Comparison of ENCODE assay signal across 3 cellular contexts in genomic region chr1:118618618-118619340, GRCh38.
TF ChIP-seq lines count a peak whose summit lies in the region.

No MANE protein-coding gene starts in this region.

TF ChIP-seq in H1, 55 proteins besides CTCF, POLR2A, EP300 and RAD21:
- TF ChIP-seq CTBP2 (IDR thresholded peaks at IDR 0.05; ENCODE audit: borderline replicate concordance, insufficient read depth, insufficient read length, low read length) = no peak
- no peak for TF ChIP-seq FOSL1 (IDR thresholded peaks at IDR 0.05; ENCODE audit: insufficient read depth, low read depth, low read length)
- no peak for TF ChIP-seq SUZ12 (IDR thresholded peaks at IDR 0.05; ENCODE audit: low read length)
- no peak for TF ChIP-seq NRF1 (IDR thresholded peaks at IDR 0.05; ENCODE audit: low read depth, low read length)

TF ChIP-seq in HepG2, 621 proteins besides CTCF, POLR2A, EP300 and RAD21:
- no peak for TF ChIP-seq PAWR (CRISPR knock-in tag; IDR thresholded peaks at IDR 0.05; ENCODE audit: borderline replicate concordance)

TF ChIP-seq in GM23338, 12 proteins besides CTCF, POLR2A, EP300 and RAD21:
- no peak for TF ChIP-seq ZNF114 (CRISPR knock-in tag; IDR thresholded peaks at IDR 0.05)
- no peak for TF ChIP-seq ETS1 (IDR thresholded peaks at IDR 0.05)
- TF ChIP-seq CREB1 (CRISPR knock-in tag; IDR thresholded peaks at IDR 0.05; ENCODE audit: low read depth) = no peak
